12 cellular contexts compared by ENCODE assay signal in genomic region chr7:129370812-129371211, GRCh38.
DNase-seq lines count a peak whose midpoint lies in the region; ATAC-seq, FAIRE-seq and TF ChIP-seq lines count a peak whose summit lies in the region.
"Had no signal": no experiment of that assay in that cellular context is flagged by ENCODE, and none has a peak within 500 bp of the region (broad histone marks: within the 10 kb centered on the region; RNA-seq: fewer than 3 reads in every experiment).

No MANE protein-coding gene starts in this region.

- TF ChIP-seq CTCF in VCaP (conservative IDR thresholded peaks at IDR 0.05) (peak; percentile 34; the same call in 1 of the 2 replicates), left lung (IDR thresholded peaks at IDR 0.05) (no peak)

- peak; percentile 31 for ATAC-seq in left lung

- H3K9me3 ChIP-seq in HAP-1 = no peaks in the 10 kb centered on the region
- no peaks in the 10 kb centered on the region for H3K9me3 ChIP-seq in left lung

- in situ Hi-C loops in HAP-1 (cut with MboI; ENCODE audit: low sequenced_read_pairs) = loop anchor here (25.0 kb wide), 1 partner anchor 641 kb away; no protein-coding TSS in a partner anchor

- peak; percentile 72 for DNase-seq in COLO829 (ENCODE audit: low spot score)
- peak; percentile 44 to 73 for DNase-seq in HAP-1 (ENCODE audit: low spot score in 2 of 2)
- no peak for DNase-seq in left lung
- no peak for DNase-seq in H54 (ENCODE audit: insufficient read length, low spot score)
- DNase-seq in T-helper 9 cell = no peak
- DNase-seq in midbrain (lab: John Stamatoyannopoulos, UW) = no peak
- DNase-seq in NCI-H146 (lab: John Stamatoyannopoulos, UW) = no peak
- DNase-seq: NCI-H1930, SHP77 treated with DMSO at 0.1 percent for 48 hours had no signal

- intact Hi-C loops in left lung (cut with DNase I) = loop anchor here in 1 of 2 donors (10.0 kb wide), 1 partner anchor 94 kb away; no protein-coding TSS in a partner anchor

- no peak for FAIRE-seq in H54 (lab: Jason Lieb, UNC)
- FAIRE-seq: bronchial epithelial cell, keratinocyte had no signal

- H3K4me3 ChIP-seq in HAP-1 (no peak overlapping the region), left lung (peak overlapping the region; percentile 19 to 33)

- no peaks in the 10 kb centered on the region for H3K27me3 ChIP-seq in HAP-1 (ENCODE audit: low read depth)
- H3K27me3 ChIP-seq in left lung = no peaks in the 10 kb centered on the region

- H3K4me1 ChIP-seq in HAP-1 (peaks cover 28% of the 10 kb centered on the region), left lung (peaks cover 0 to 21% of the 10 kb centered on the region in 2 donors)

- no peaks in the 10 kb centered on the region for H3K36me3 ChIP-seq in HAP-1 (replicated peaks)
- H3K36me3 ChIP-seq in left lung = no peaks in the 10 kb centered on the region

- no peak for TF ChIP-seq POLR2A in H54 (IDR thresholded peaks at IDR 0.05; ENCODE audit: low read depth, low read length)

- H3K27ac ChIP-seq in VCaP (peak overlapping the region; percentile 61), left lung (peak overlapping the region; percentile 71 to 75)

Comparison
In these comparisons a context has a peak if more than half of its experiments do, and no peak if none do; other contexts are left out.
1. DNase-seq: peak in COLO829 (single experiment) and HAP-1 (2 of 2); none in left lung (0 of 2), H54 (single experiment), T-helper 9 cell (single experiment), midbrain (single experiment) and NCI-H146 (single experiment).